ENCODE assay signal across 34 cellular contexts in the genomic region with DNA sequence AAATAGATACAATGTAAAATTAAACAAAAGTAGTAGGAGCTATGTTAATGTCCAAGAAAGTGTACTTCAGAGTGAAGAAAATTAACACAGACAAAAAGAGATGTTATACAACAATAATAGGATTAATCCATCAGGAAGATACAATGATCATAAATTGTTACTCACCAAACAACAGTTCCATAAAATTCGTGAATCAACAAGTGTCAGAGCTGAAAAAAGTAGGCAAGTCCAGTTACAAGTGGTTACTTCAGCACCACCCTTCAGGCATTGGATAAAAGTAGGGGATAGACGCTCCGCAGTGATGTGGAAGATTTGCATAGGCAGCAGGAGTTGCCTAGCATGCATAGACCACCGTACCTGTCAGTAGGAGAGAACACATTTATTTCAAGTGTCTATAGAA.
"Had no signal": no experiment of that assay in that cellular context is flagged by ENCODE, and none has a peak within 500 bp of the region (broad histone marks: within the 10 kb centered on the region; RNA-seq: fewer than 3 reads in every experiment).

No MANE protein-coding gene starts in this region.

- H3K27ac ChIP-seq: ascending aorta, brain microvascular endothelial cell, breast epithelium, VCaP had no signal

- H3K27me3 Mint-ChIP-seq: activated B cell treated with CpG ODN at 0.5 μM for 24 hours; activated CD4-positive, alpha-beta memory T cell treated with anti-CD3 and anti-CD28 coated beads, Interleukin-2, amount 10 ng/mL, durations not matched to agents 7 days and 5 days; activated CD4-positive, alpha-beta T cell treated with anti-CD3 and anti-CD28 coated beads, Interleukin-2, amount 10 ng/mL, durations not matched to agents 7 days and 5 days; activated CD8-positive, alpha-beta memory T cell treated with anti-CD3 and anti-CD28 coated beads, Interleukin-2, amount 10 ng/mL, durations not matched to agents 7 days and 5 days; activated naive CD4-positive, alpha-beta T cell treated with anti-CD3 and anti-CD28 coated beads, Interleukin-2, amount 10 ng/mL, durations not matched to agents 7 days and 5 days; activated naive CD4-positive, alpha-beta T cell treated with anti-CD3 and anti-CD28 coated beads, Interleukin-2, amount 50 U/mL, for 24 hours; activated naive CD8-positive, alpha-beta T cell; activated naive CD8-positive, alpha-beta T cell treated with anti-CD3 and anti-CD28 coated beads, Interleukin-2, amount 10 ng/mL, durations not matched to agents 7 days and 5 days; activated naive CD8-positive, alpha-beta T cell treated with anti-CD3 and anti-CD28 coated beads, Interleukin-2, amount 50 U/mL, for 24 hours; activated T-cell treated with anti-CD3 and anti-CD28 coated beads, Interleukin-2, amount 50 U/mL, for 24 hours had no signal

- H3K9me3 ChIP-seq: ascending aorta, breast epithelium had no signal

- H3K27me3 ChIP-seq: ascending aorta, brain microvascular endothelial cell, breast epithelium had no signal

- H3K4me3 ChIP-seq: ascending aorta, breast epithelium had no signal

- H3K36me3 ChIP-seq: brain microvascular endothelial cell, breast epithelium had no signal

- ATAC-seq: activated CD8-positive, alpha-beta memory T cell treated with anti-CD3 and anti-CD28 coated beads, Interleukin-2, amount 10 ng/mL, durations not matched to agents 7 days and 5 days; activated CD8-positive, alpha-beta T cell treated with anti-CD3 and anti-CD28 coated beads, Interleukin-2, amount 10 ng/mL, durations not matched to agents 7 days and 5 days; activated naive CD8-positive, alpha-beta T cell treated with anti-CD3 and anti-CD28 coated beads, Interleukin-2, amount 50 U/mL, for 24 hours had no signal

- H3K27ac Mint-ChIP-seq: activated B cell treated with CpG ODN at 0.5 μM for 24 hours; activated CD4-positive, alpha-beta memory T cell treated with anti-CD3 and anti-CD28 coated beads, Interleukin-2, amount 10 ng/mL, durations not matched to agents 7 days and 5 days; activated CD4-positive, alpha-beta T cell treated with anti-CD3 and anti-CD28 coated beads, Interleukin-2, amount 10 ng/mL, durations not matched to agents 7 days and 5 days; activated CD8-positive, alpha-beta memory T cell treated with anti-CD3 and anti-CD28 coated beads, Interleukin-2, amount 10 ng/mL, durations not matched to agents 7 days and 5 days; activated CD8-positive, alpha-beta T cell treated with anti-CD3 and anti-CD28 coated beads, Interleukin-2, amount 10 ng/mL, durations not matched to agents 7 days and 5 days; activated naive CD4-positive, alpha-beta T cell treated with anti-CD3 and anti-CD28 coated beads, Interleukin-2, amount 10 ng/mL, durations not matched to agents 7 days and 5 days; activated naive CD4-positive, alpha-beta T cell treated with anti-CD3 and anti-CD28 coated beads, Interleukin-2, amount 50 U/mL, for 24 hours; activated naive CD8-positive, alpha-beta T cell; activated naive CD8-positive, alpha-beta T cell treated with anti-CD3 and anti-CD28 coated beads, Interleukin-2, amount 10 ng/mL, durations not matched to agents 7 days and 5 days; activated naive CD8-positive, alpha-beta T cell treated with anti-CD3 and anti-CD28 coated beads, Interleukin-2, amount 50 U/mL, for 24 hours; activated T-cell treated with anti-CD3 and anti-CD28 coated beads, Interleukin-2, amount 50 U/mL, for 24 hours; activated T-helper 2 cell treated with anti-CD3 and anti-CD28 coated beads, Interferon-gamma antibody, Interleukin-2, Interleukin-4, amounts not matched to agents 10 μg/mL and 5 μg/mL and 100 μg/mL, durations not matched to agents 14 hours and 24 hours and 36 hours; T-helper 1 cell treated with Interleukin-12 subunit alpha and Interleukin-12 subunit beta and Interleukin-4 antibody, amounts not matched to agents 30 μg/mL and 1 μg/mL, for 36 hours; T-helper 2 cell treated with Interferon-gamma antibody and Interleukin-4, amounts not matched to agents 5 μg/mL and 100 μg/mL, for 36 hours had no signal

- H3K4me3 Mint-ChIP-seq: activated B cell treated with CpG ODN at 0.5 μM for 24 hours; activated CD4-positive, alpha-beta memory T cell treated with anti-CD3 and anti-CD28 coated beads, Interleukin-2, amount 10 ng/mL, durations not matched to agents 7 days and 5 days; activated CD4-positive, alpha-beta T cell treated with anti-CD3 and anti-CD28 coated beads, Interleukin-2, amount 10 ng/mL, durations not matched to agents 7 days and 5 days; activated CD8-positive, alpha-beta memory T cell treated with anti-CD3 and anti-CD28 coated beads, Interleukin-2, amount 10 ng/mL, durations not matched to agents 7 days and 5 days; activated CD8-positive, alpha-beta T cell treated with anti-CD3 and anti-CD28 coated beads, Interleukin-2, amount 10 ng/mL, durations not matched to agents 7 days and 5 days; activated naive CD4-positive, alpha-beta T cell treated with anti-CD3 and anti-CD28 coated beads, Interleukin-2, amount 10 ng/mL, durations not matched to agents 7 days and 5 days; activated naive CD4-positive, alpha-beta T cell treated with anti-CD3 and anti-CD28 coated beads, Interleukin-2, amount 50 U/mL, for 24 hours; activated naive CD8-positive, alpha-beta T cell; activated naive CD8-positive, alpha-beta T cell treated with anti-CD3 and anti-CD28 coated beads, Interleukin-2, amount 10 ng/mL, durations not matched to agents 7 days and 5 days; activated naive CD8-positive, alpha-beta T cell treated with anti-CD3 and anti-CD28 coated beads, Interleukin-2, amount 50 U/mL, for 24 hours; activated T-cell treated with anti-CD3 and anti-CD28 coated beads, Interleukin-2, amount 50 U/mL, for 24 hours; T-helper 1 cell treated with Interleukin-12 subunit alpha and Interleukin-12 subunit beta and Interleukin-4 antibody, amounts not matched to agents 30 μg/mL and 1 μg/mL, for 36 hours; T-helper 2 cell treated with Interferon-gamma antibody and Interleukin-4, amounts not matched to agents 5 μg/mL and 100 μg/mL, for 36 hours had no signal

- DNase-seq: activated B cell treated with CpG ODN at 0.5 μM for 24 hours; activated CD4-positive, alpha-beta memory T cell treated with anti-CD3 and anti-CD28 coated beads, Interleukin-2, amount 10 ng/mL, durations not matched to agents 7 days and 5 days; activated CD4-positive, alpha-beta T cell treated with anti-CD3 and anti-CD28 coated beads for 4 hours; activated CD4-positive, alpha-beta T cell treated with anti-CD3 and anti-CD28 coated beads, Interleukin-2, amount 10 ng/mL, durations not matched to agents 7 days and 5 days; activated CD4-positive, alpha-beta T cell treated with anti-CD3 and anti-CD28 coated beads, Interleukin-2, amount 50 U/mL, for 48 hours; activated CD4-positive, CD25-positive, alpha-beta regulatory T cell treated with anti-CD3 and anti-CD28 coated beads, Interleukin-2, amount 50 U/mL, for 72 hours; activated CD8-positive, alpha-beta memory T cell treated with anti-CD3 and anti-CD28 coated beads for 24 hours; activated CD8-positive, alpha-beta memory T cell treated with anti-CD3 and anti-CD28 coated beads, Interleukin-2, amount 10 ng/mL, durations not matched to agents 7 days and 5 days; activated CD8-positive, alpha-beta memory T cell treated with anti-CD3 and anti-CD28 coated beads, Interleukin-2, amount 50 U/mL, for 48 hours; activated CD8-positive, alpha-beta T cell treated with anti-CD3 and anti-CD28 coated beads, Interleukin-2, amount 10 ng/mL, durations not matched to agents 7 days and 5 days; activated effector memory CD4-positive, alpha-beta T cell treated with Interleukin-2 at 50 U/mL for 16 hours; activated gamma-delta T cell; activated naive CD4-positive, alpha-beta T cell treated with anti-CD3 and anti-CD28 coated beads, Interleukin-2, amount 10 ng/mL, durations not matched to agents 7 days and 5 days; activated naive CD4-positive, alpha-beta T cell treated with Interleukin-2 at 50 U/mL for 16 hours; activated naive CD8-positive, alpha-beta T cell treated with anti-CD3 and anti-CD28 coated beads, Interleukin-2, amount 10 ng/mL, durations not matched to agents 7 days and 5 days; activated naive CD8-positive, alpha-beta T cell treated with anti-CD3 and anti-CD28 coated beads, Interleukin-2, amount 50 U/mL, for 24 hours; activated T-cell treated with anti-CD3 and anti-CD28 coated beads, Interleukin-2, amount 50 U/mL, for 24 hours; activated T-cell treated with anti-CD3 and anti-CD28 coated beads, Interleukin-2, amount 50 U/mL, for 48 hours; amygdala; anterior cingulate cortex; brain microvascular endothelial cell; central memory CD4-positive, alpha-beta T cell; T-helper 1 cell; T-helper 2 cell; T-helper 9 cell had no signal

- H3K4me1 ChIP-seq: ascending aorta, breast epithelium had no signal

- H3K9me3 Mint-ChIP-seq: activated B cell treated with CpG ODN at 0.5 μM for 24 hours; activated CD4-positive, alpha-beta memory T cell treated with anti-CD3 and anti-CD28 coated beads, Interleukin-2, amount 10 ng/mL, durations not matched to agents 7 days and 5 days; activated CD4-positive, alpha-beta T cell treated with anti-CD3 and anti-CD28 coated beads, Interleukin-2, amount 10 ng/mL, durations not matched to agents 7 days and 5 days; activated naive CD4-positive, alpha-beta T cell treated with anti-CD3 and anti-CD28 coated beads, Interleukin-2, amount 10 ng/mL, durations not matched to agents 7 days and 5 days; activated naive CD4-positive, alpha-beta T cell treated with anti-CD3 and anti-CD28 coated beads, Interleukin-2, amount 50 U/mL, for 24 hours; activated naive CD8-positive, alpha-beta T cell treated with anti-CD3 and anti-CD28 coated beads, Interleukin-2, amount 10 ng/mL, durations not matched to agents 7 days and 5 days; activated naive CD8-positive, alpha-beta T cell treated with anti-CD3 and anti-CD28 coated beads, Interleukin-2, amount 50 U/mL, for 24 hours; activated T-cell treated with anti-CD3 and anti-CD28 coated beads, Interleukin-2, amount 50 U/mL, for 24 hours; activated T-helper 2 cell treated with anti-CD3 and anti-CD28 coated beads, Interferon-gamma antibody, Interleukin-2, Interleukin-4, amounts not matched to agents 10 μg/mL and 5 μg/mL and 100 μg/mL, durations not matched to agents 14 hours and 24 hours and 36 hours; T-helper 1 cell treated with Interleukin-12 subunit alpha and Interleukin-12 subunit beta and Interleukin-4 antibody, amounts not matched to agents 30 μg/mL and 1 μg/mL, for 36 hours; T-helper 2 cell treated with Interferon-gamma antibody and Interleukin-4, amounts not matched to agents 5 μg/mL and 100 μg/mL, for 36 hours had no signal

- FAIRE-seq: TTC549 had no signal

- H3K4me1 Mint-ChIP-seq: activated B cell treated with CpG ODN at 0.5 μM for 24 hours; activated CD4-positive, alpha-beta memory T cell treated with anti-CD3 and anti-CD28 coated beads, Interleukin-2, amount 10 ng/mL, durations not matched to agents 7 days and 5 days; activated CD4-positive, alpha-beta T cell treated with anti-CD3 and anti-CD28 coated beads, Interleukin-2, amount 10 ng/mL, durations not matched to agents 7 days and 5 days; activated naive CD4-positive, alpha-beta T cell treated with anti-CD3 and anti-CD28 coated beads, Interleukin-2, amount 50 U/mL, for 24 hours; activated naive CD8-positive, alpha-beta T cell treated with anti-CD3 and anti-CD28 coated beads, Interleukin-2, amount 10 ng/mL, durations not matched to agents 7 days and 5 days; activated naive CD8-positive, alpha-beta T cell treated with anti-CD3 and anti-CD28 coated beads, Interleukin-2, amount 50 U/mL, for 24 hours had no signal
